22 cellular contexts compared by ENCODE assay signal in genomic region chr2:19503915-19504314, GRCh38.
"Had no signal": no experiment of that assay in that cellular context is flagged by ENCODE, and none has a peak within 500 bp of the region (broad histone marks: within the 10 kb centered on the region; RNA-seq: fewer than 3 reads in every experiment).

No MANE protein-coding gene starts in this region.

- H3K27ac Mint-ChIP-seq: activated CD4-positive, alpha-beta T cell treated with anti-CD3 and anti-CD28 coated beads for 36 hours; activated CD8-positive, alpha-beta T cell treated with anti-CD3 and anti-CD28 coated beads for 36 hours; activated naive CD4-positive, alpha-beta T cell treated with anti-CD3 and anti-CD28 coated beads, Interleukin-2, amount 10 ng/mL, durations not matched to agents 7 days and 5 days; activated naive CD8-positive, alpha-beta T cell treated with anti-CD3 and anti-CD28 coated beads for 36 hours; activated T-cell treated with anti-CD3 and anti-CD28 coated beads, Interleukin-2, amount 50 U/mL, for 72 hours; activated T-helper 2 cell treated with anti-CD3 and anti-CD28 coated beads, Interferon-gamma antibody, Interleukin-2, Interleukin-4, amounts not matched to agents 10 μg/mL and 5 μg/mL and 100 μg/mL, durations not matched to agents 14 hours and 24 hours and 36 hours had no signal

- DNase-seq: activated CD4-positive, alpha-beta T cell treated with anti-CD3 and anti-CD28 coated beads for 36 hours; activated CD8-positive, alpha-beta memory T cell treated with anti-CD3 and anti-CD28 coated beads, Interleukin-2, amount 50 U/mL, for 4 hours; activated CD8-positive, alpha-beta T cell treated with anti-CD3 and anti-CD28 coated beads for 36 hours; activated gamma-delta T cell treated with Interleukin-2 at 50 U/mL for 16 hours; activated naive CD4-positive, alpha-beta T cell treated with anti-CD3 and anti-CD28 coated beads, Interleukin-2, amount 10 ng/mL, durations not matched to agents 7 days and 5 days; activated naive CD8-positive, alpha-beta T cell treated with anti-CD3 and anti-CD28 coated beads for 36 hours; activated T-cell treated with anti-CD3 and anti-CD28 coated beads, Interleukin-2, amount 50 U/mL, for 72 hours; anterior cingulate cortex; caudate nucleus; Kasumi-1; NCI-H1105 treated with DMSO at 0.1 percent for 48 hours; NCI-H1436 treated with DMSO at 0.1 percent for 48 hours; NCI-H187; NCI-H2081 treated with DMSO at 0.1 percent for 48 hours; NCI-H446; NCI-H524; T-helper 2 cell; T1000; WERI-Rb-1 had no signal

- H3K27me3 ChIP-seq: breast epithelium had no signal

- H3K4me1 ChIP-seq: breast epithelium had no signal

- FAIRE-seq: TTC549 had no signal

- H3K27ac ChIP-seq: breast epithelium, WERI-Rb-1 had no signal

- H3K4me3 Mint-ChIP-seq: activated CD4-positive, alpha-beta T cell treated with anti-CD3 and anti-CD28 coated beads for 36 hours; activated CD8-positive, alpha-beta T cell treated with anti-CD3 and anti-CD28 coated beads for 36 hours; activated naive CD4-positive, alpha-beta T cell treated with anti-CD3 and anti-CD28 coated beads, Interleukin-2, amount 10 ng/mL, durations not matched to agents 7 days and 5 days; activated naive CD8-positive, alpha-beta T cell treated with anti-CD3 and anti-CD28 coated beads for 36 hours; activated T-cell treated with anti-CD3 and anti-CD28 coated beads, Interleukin-2, amount 50 U/mL, for 72 hours had no signal

- H3K4me3 ChIP-seq: breast epithelium had no signal

- H3K36me3 Mint-ChIP-seq: activated naive CD4-positive, alpha-beta T cell treated with anti-CD3 and anti-CD28 coated beads, Interleukin-2, amount 10 ng/mL, durations not matched to agents 7 days and 5 days; activated naive CD8-positive, alpha-beta T cell treated with anti-CD3 and anti-CD28 coated beads for 36 hours had no signal

- H3K36me3 ChIP-seq: breast epithelium, WERI-Rb-1 had no signal

- H3K9me3 Mint-ChIP-seq: activated CD8-positive, alpha-beta T cell treated with anti-CD3 and anti-CD28 coated beads for 36 hours; activated naive CD4-positive, alpha-beta T cell treated with anti-CD3 and anti-CD28 coated beads, Interleukin-2, amount 10 ng/mL, durations not matched to agents 7 days and 5 days; activated naive CD8-positive, alpha-beta T cell treated with anti-CD3 and anti-CD28 coated beads for 36 hours; activated T-cell treated with anti-CD3 and anti-CD28 coated beads, Interleukin-2, amount 50 U/mL, for 72 hours had no signal

- H3K9me3 ChIP-seq: breast epithelium had no signal

- ATAC-seq: activated CD4-positive, alpha-beta T cell treated with anti-CD3 and anti-CD28 coated beads for 36 hours; activated CD8-positive, alpha-beta T cell treated with anti-CD3 and anti-CD28 coated beads for 36 hours; activated T-cell treated with anti-CD3 and anti-CD28 coated beads, Interleukin-2, amount 50 U/mL, for 72 hours had no signal

- H3K4me1 Mint-ChIP-seq: activated CD4-positive, alpha-beta T cell treated with anti-CD3 and anti-CD28 coated beads for 36 hours; activated naive CD4-positive, alpha-beta T cell treated with anti-CD3 and anti-CD28 coated beads, Interleukin-2, amount 10 ng/mL, durations not matched to agents 7 days and 5 days; activated naive CD8-positive, alpha-beta T cell treated with anti-CD3 and anti-CD28 coated beads for 36 hours had no signal
